In genomic region chr10:132167041-132167674, GRCh38 we compare ENCODE assay signal across 20 cellular contexts. TPM values are rescaled to one million over a fixed set of nuclear protein-coding genes. Genes with fewer than 3 reads are reported as not detected.
DNase-seq lines count a peak whose midpoint lies in the region; ATAC-seq, FAIRE-seq and TF ChIP-seq lines count a peak whose summit lies in the region.
"Had no signal": no experiment of that assay in that cellular context is flagged by ENCODE, and none has a peak within 500 bp of the region (broad histone marks: within the 10 kb centered on the region; RNA-seq: fewer than 3 reads in every experiment).

No MANE protein-coding gene starts in this region.

- ATAC-seq in CD4-positive, alpha-beta T cell (ENCODE audit: poor library complexity) = no peak
- no peak for ATAC-seq in esophagus mucosa
- no peak for ATAC-seq in HG03139 (IDR thresholded peaks at IDR 0.05; ENCODE audit: unreplicated experiment)

- peak overlapping the region; percentile 43 for H3K27ac Mint-ChIP-seq in activated naive CD4-positive, alpha-beta T cell treated with anti-CD3 and anti-CD28 coated beads, Interleukin-2, amount 50 U/mL, for 24 hours
- peak overlapping the region; percentile 12 for H3K27ac Mint-ChIP-seq in CD4-positive, alpha-beta T cell
- no peak overlapping the region for H3K27ac Mint-ChIP-seq in astrocyte (ENCODE audit: unreplicated experiment)
- H3K27ac Mint-ChIP-seq: HFFc6 had no signal

- no peak overlapping the region for H3K4me3 Mint-ChIP-seq in activated naive CD4-positive, alpha-beta T cell treated with anti-CD3 and anti-CD28 coated beads, Interleukin-2, amount 50 U/mL, for 24 hours
- no peak overlapping the region for H3K4me3 Mint-ChIP-seq in CD4-positive, alpha-beta T cell
- peak overlapping the region; percentile 57 for H3K4me3 Mint-ChIP-seq in astrocyte (ENCODE audit: unreplicated experiment)
- H3K4me3 Mint-ChIP-seq: CD14-positive monocyte, HFFc6 had no signal

- no peak overlapping the region for H3K27ac ChIP-seq in CD4-positive, alpha-beta T cell (ENCODE audit: low read depth, low read length)
- H3K27ac ChIP-seq in astrocyte (ENCODE audit: low read depth, low read length) = no peak overlapping the region
- H3K27ac ChIP-seq in spleen = no peak overlapping the region
- H3K27ac ChIP-seq: HL-60, SJCRH30 had no signal

- H3K4me3 ChIP-seq in astrocyte (ENCODE audit: insufficient read depth, low read depth, low read length) (no peak overlapping the region), spleen (no peak overlapping the region)
- H3K4me3 ChIP-seq: SJCRH30 had no signal

- no peak for DNase-seq in activated naive CD4-positive, alpha-beta T cell treated with anti-CD3 and anti-CD28 coated beads, Interleukin-2, amount 50 U/mL, for 16 hours
- DNase-seq in CD4-positive, alpha-beta T cell = no peak
- DNase-seq in astrocyte (ENCODE audit: low read depth) = no peak
- DNase-seq in spleen = peak; percentile 52
- DNase-seq: Caco-2, DMS153, GDM1, H7, HFFc6, NCI-H1417 treated with DMSO at 0.1 percent for 48 hours, NCI-H187 treated with DMSO at 0.1 percent for 48 hours, NCI-H2227 treated with DMSO at 0.1 percent for 48 hours, NCI-H524, SJCRH30 had no signal

- H3K4me1 ChIP-seq in astrocyte (ENCODE audit: insufficient read depth, low read length) = no peaks in the 10 kb centered on the region
- H3K4me1 ChIP-seq in spleen = peaks cover 0 to 20% (median 8%) of the 10 kb centered on the region in 6 donors
- H3K4me1 ChIP-seq: Caco-2, SJCRH30 had no signal

- no peaks in the 10 kb centered on the region for H3K9me3 ChIP-seq in CD4-positive, alpha-beta T cell (ENCODE audit: control insufficient read depth, low read length)
- H3K9me3 ChIP-seq in astrocyte (ENCODE audit: insufficient read depth, low read depth, low read length) (no peaks in the 10 kb centered on the region), spleen (no peaks in the 10 kb centered on the region)
- H3K9me3 ChIP-seq: Caco-2, SJCRH30 had no signal

- POLR2A ChIA-PET in CD4-positive, alpha-beta T cell (lab: Charles Lee) = no interaction called here

- H3K9me3 Mint-ChIP-seq in activated naive CD4-positive, alpha-beta T cell treated with anti-CD3 and anti-CD28 coated beads, Interleukin-2, amount 50 U/mL, for 24 hours = no peaks in the 10 kb centered on the region
- no peaks in the 10 kb centered on the region for H3K9me3 Mint-ChIP-seq in CD4-positive, alpha-beta T cell
- no peaks in the 10 kb centered on the region for H3K9me3 Mint-ChIP-seq in astrocyte (ENCODE audit: unreplicated experiment)
- H3K9me3 Mint-ChIP-seq: HFFc6 had no signal

- no peak for FAIRE-seq in astrocyte (lab: Jason Lieb, UNC)

- no peak for TF ChIP-seq POLR2A in spleen (IDR thresholded peaks at IDR 0.05)

- H3K4me1 Mint-ChIP-seq in activated naive CD4-positive, alpha-beta T cell treated with anti-CD3 and anti-CD28 coated beads, Interleukin-2, amount 50 U/mL, for 24 hours = peaks cover 26% of the 10 kb centered on the region
- H3K4me1 Mint-ChIP-seq in CD4-positive, alpha-beta T cell (ENCODE audit: low read depth) = peaks cover 21% of the 10 kb centered on the region
- H3K4me1 Mint-ChIP-seq in astrocyte (ENCODE audit: low read depth, unreplicated experiment) = peaks cover 3% of the 10 kb centered on the region
- H3K4me1 Mint-ChIP-seq: CD14-positive monocyte had no signal

- H3K36me3 ChIP-seq in astrocyte (ENCODE audit: insufficient read depth, low read length) (no peaks in the 10 kb centered on the region), spleen (peaks cover 0 to 13% (median 0%) of the 10 kb centered on the region in 6 donors)
- H3K36me3 ChIP-seq: SJCRH30 had no signal

- TF ChIP-seq CTCF in CD4-positive, alpha-beta T cell (IDR thresholded peaks at IDR 0.05) = no peak
- TF ChIP-seq CTCF in astrocyte (IDR thresholded peaks at IDR 0.05; ENCODE audit: insufficient read depth, low read depth, low read length) (no peak), spleen (IDR thresholded peaks at IDR 0.05 in 8 of 11, conservative IDR thresholded peaks at IDR 0.05 in 3 of 11) (no peak)

- no peak overlapping the region for H3K9ac ChIP-seq in astrocyte (ENCODE audit: low read length)

- H3K79me2 ChIP-seq in astrocyte (ENCODE audit: insufficient read depth, low read length) = no peaks in the 10 kb centered on the region

- CTCF ChIA-PET in CD4-positive, alpha-beta T cell (lab: Charles Lee) = no interaction called here

- no peaks in the 10 kb centered on the region for H3K27me3 Mint-ChIP-seq in activated naive CD4-positive, alpha-beta T cell treated with anti-CD3 and anti-CD28 coated beads, Interleukin-2, amount 50 U/mL, for 24 hours
- peaks cover 3% of the 10 kb centered on the region for H3K27me3 Mint-ChIP-seq in CD4-positive, alpha-beta T cell
- peaks cover 50% of the 10 kb centered on the region for H3K27me3 Mint-ChIP-seq in astrocyte (ENCODE audit: low read depth, unreplicated experiment)

- intact Hi-C loops in CD4-positive, alpha-beta T cell (cut with DNase I, micrococcal nuclease) = no loop called here
- intact Hi-C loops in spleen (cut with DNase I; ENCODE audit: low total_unique reads) = no loop called here

- H3K4me2 ChIP-seq in astrocyte (ENCODE audit: low read length) = no peak overlapping the region

- H3K27me3 ChIP-seq in CD4-positive, alpha-beta T cell (ENCODE audit: control insufficient read depth, insufficient read depth, low read length) = no peaks in the 10 kb centered on the region
- H3K27me3 ChIP-seq in astrocyte (ENCODE audit: insufficient read depth, low read length) (peaks cover 10% of the 10 kb centered on the region), spleen (replicated peaks in 1 of 7) (peaks cover 0 to 51% (median 0%) of the 10 kb centered on the region in 7 donors)
- H3K27me3 ChIP-seq: SJCRH30 had no signal

- no peaks in the 10 kb centered on the region for H4K20me1 ChIP-seq in astrocyte (ENCODE audit: insufficient read depth, low read length)

- H3K36me3 Mint-ChIP-seq in activated naive CD4-positive, alpha-beta T cell treated with anti-CD3 and anti-CD28 coated beads, Interleukin-2, amount 50 U/mL, for 24 hours = no peaks in the 10 kb centered on the region
- H3K36me3 Mint-ChIP-seq in CD4-positive, alpha-beta T cell (ENCODE audit: low read depth) = no peaks in the 10 kb centered on the region
- no peaks in the 10 kb centered on the region for H3K36me3 Mint-ChIP-seq in astrocyte (ENCODE audit: low read depth, unreplicated experiment)
- H3K36me3 Mint-ChIP-seq: CD14-positive monocyte had no signal

- WGBS in spleen, 5 donors = 79 to 88% (median 86%) methylated on average over 16 to 22 of the region's 22 CpGs

- no peak overlapping the region for H2AFZ ChIP-seq in astrocyte (ENCODE audit: low read depth, low read length)

RNA-seq across cellular contexts. Expression of gene DPYSL4, which starts 19.6 kb away (rescaled TPM):
- under 1 TPM; 0.64 to 0.96 TPM for total RNA-seq in CD4-positive, alpha-beta T cell
- total RNA-seq in astrocyte = 25.8 and 26.1 TPM in 2 replicates
- 1 to 10 TPM in 4 of 7 donors, under 1 TPM in 2, not detected in 1; 0.85 to 6.0 (median 1.6) TPM for total RNA-seq in spleen
- 1 to 10 TPM in 1 of 3 donors, under 1 TPM in 2; 0.55 to 1.0 (median 0.96) TPM for polyA plus RNA-seq in spleen
- 1.6 TPM for total RNA-seq in esophagus mucosa
- total RNA-seq: Caco-2, HT1080, SJCRH30 had no signal
- polyA plus RNA-seq: CD14-positive monocyte had no signal
